Comparison of ENCODE assay signal across 19 cellular contexts in genomic region chr6:29554764-29555163, GRCh38. TPM values are rescaled to one million over a fixed set of nuclear protein-coding genes. Genes with fewer than 3 reads are reported as not detected.
A peak's percentile ranks its signal among the peaks of the same experiment; 100 is the strongest.
DNase-seq lines count a peak whose midpoint lies in the region; ATAC-seq and TF ChIP-seq lines count a peak whose summit lies in the region.
"Had no signal": no experiment of that assay in that cellular context is flagged by ENCODE, and none has a peak within 500 bp of the region (broad histone marks: within the 10 kb centered on the region; RNA-seq: fewer than 3 reads in every experiment).

No MANE protein-coding gene starts in this region.

- no peaks in the 10 kb centered on the region for H3K9me2 ChIP-seq in PC-9 (ENCODE audit: insufficient read depth)

- no peaks in the 10 kb centered on the region for H3K4me1 ChIP-seq in PC-9 (replicated peaks; ENCODE audit: insufficient read depth)
- H3K4me1 ChIP-seq: BLaER1 had no signal

- peaks cover 27% of the 10 kb centered on the region for H3K27me3 ChIP-seq in PC-9 (ENCODE audit: insufficient read depth, low read depth)
- H3K27me3 ChIP-seq: BLaER1 had no signal

- no peak overlapping the region for H3K27ac ChIP-seq in PC-9
- H3K27ac ChIP-seq: BLaER1, C4-2B had no signal

- no peaks in the 10 kb centered on the region for H3K9me3 Mint-ChIP-seq in stimulated activated naive CD8-positive, alpha-beta T cell treated with anti-CD3 and anti-CD28 coated beads, Interleukin-15, Interleukin-2, amounts not matched to agents 100 ng/mL and 50 ng/mL, for 24 hours
- H3K9me3 Mint-ChIP-seq in stimulated activated naive CD8-positive, alpha-beta T cell treated with anti-CD3 and anti-CD28 coated beads, Interleukin-15, amount 100 ng/mL, for 72 hours: peaks cover 0 to 3% of the 10 kb centered on the region in 2 donors
- H3K9me3 Mint-ChIP-seq in activated T-helper 17 cell treated with anti-CD3 and anti-CD28 coated beads, Interleukin-2, amount 50 U/mL, for 72 hours: no peaks in the 10 kb centered on the region
- H3K9me3 Mint-ChIP-seq: CD8-positive, alpha-beta T cell had no signal

- no peaks in the 10 kb centered on the region for H3K79me2 ChIP-seq in PC-9 (ENCODE audit: low read depth)

- CTCF ChIA-PET in PC-9 (lab: Charles Lee): no interaction called here

- H3K4me3 Mint-ChIP-seq in stimulated activated naive CD8-positive, alpha-beta T cell treated with anti-CD3 and anti-CD28 coated beads, Interleukin-15, Interleukin-2, amounts not matched to agents 100 ng/mL and 50 ng/mL, for 24 hours: no peak overlapping the region
- no peak overlapping the region for H3K4me3 Mint-ChIP-seq in stimulated activated naive CD8-positive, alpha-beta T cell treated with anti-CD3 and anti-CD28 coated beads, Interleukin-15, amount 100 ng/mL, for 72 hours
- peak overlapping the region; percentile 75 for H3K4me3 Mint-ChIP-seq in activated T-helper 17 cell treated with anti-CD3 and anti-CD28 coated beads, Interleukin-2, amount 50 U/mL, for 72 hours

- H3K9me3 ChIP-seq in PC-9 (ENCODE audit: insufficient read depth, low read depth): no peaks in the 10 kb centered on the region; the same call in 1 of the 2 replicates
- H3K9me3 ChIP-seq: Caco-2 had no signal

- H3K36me3 ChIP-seq in PC-9 (ENCODE audit: low read depth): no peaks in the 10 kb centered on the region
- H3K36me3 ChIP-seq: BLaER1 had no signal

- H3K27ac Mint-ChIP-seq in stimulated activated naive CD8-positive, alpha-beta T cell treated with anti-CD3 and anti-CD28 coated beads, Interleukin-15, Interleukin-2, amounts not matched to agents 100 ng/mL and 50 ng/mL, for 24 hours: peak overlapping the region; percentile 14
- no peak overlapping the region for H3K27ac Mint-ChIP-seq in stimulated activated naive CD8-positive, alpha-beta T cell treated with anti-CD3 and anti-CD28 coated beads, Interleukin-15, amount 100 ng/mL, for 72 hours
- H3K27ac Mint-ChIP-seq in activated T-helper 17 cell treated with anti-CD3 and anti-CD28 coated beads, Interleukin-2, amount 50 U/mL, for 72 hours: no peak overlapping the region
- H3K27ac Mint-ChIP-seq: B cell; CD4-positive, CD25-positive, alpha-beta regulatory T cell; CD8-positive, alpha-beta T cell had no signal

- no peaks in the 10 kb centered on the region for H3K36me3 Mint-ChIP-seq in stimulated activated naive CD8-positive, alpha-beta T cell treated with anti-CD3 and anti-CD28 coated beads, Interleukin-15, Interleukin-2, amounts not matched to agents 100 ng/mL and 50 ng/mL, for 24 hours (ENCODE audit: low read depth)
- H3K36me3 Mint-ChIP-seq in activated T-helper 17 cell treated with anti-CD3 and anti-CD28 coated beads, Interleukin-2, amount 50 U/mL, for 72 hours (ENCODE audit: low read depth): no peaks in the 10 kb centered on the region
- H3K36me3 Mint-ChIP-seq: CD8-positive, alpha-beta T cell had no signal

- H3K4me1 Mint-ChIP-seq in stimulated activated naive CD8-positive, alpha-beta T cell treated with anti-CD3 and anti-CD28 coated beads, Interleukin-15, Interleukin-2, amounts not matched to agents 100 ng/mL and 50 ng/mL, for 24 hours (ENCODE audit: low read depth): peaks cover 15% of the 10 kb centered on the region
- peaks cover 22% of the 10 kb centered on the region for H3K4me1 Mint-ChIP-seq in stimulated activated naive CD8-positive, alpha-beta T cell treated with anti-CD3 and anti-CD28 coated beads, Interleukin-15, amount 100 ng/mL, for 72 hours
- H3K4me1 Mint-ChIP-seq in activated T-helper 17 cell treated with anti-CD3 and anti-CD28 coated beads, Interleukin-2, amount 50 U/mL, for 72 hours: peaks cover 6% of the 10 kb centered on the region

- H3K4me3 ChIP-seq in epithelial cell of esophagus (ENCODE audit: low read length) (no peak overlapping the region), PC-9 (no peak overlapping the region)
- H3K4me3 ChIP-seq: BLaER1 had no signal

- no peaks in the 10 kb centered on the region for H3F3A ChIP-seq in PC-9 (ENCODE audit: insufficient read depth, low read depth)

- no peak for ATAC-seq in stimulated activated naive CD8-positive, alpha-beta T cell treated with anti-CD3 and anti-CD28 coated beads, Interleukin-15, amount 100 ng/mL, for 72 hours
- no peak for ATAC-seq in activated T-helper 17 cell treated with anti-CD3 and anti-CD28 coated beads, Interleukin-2, amount 50 U/mL, for 72 hours (replicated peaks)
- ATAC-seq in HG02885 (IDR thresholded peaks at IDR 0.05; ENCODE audit: poor library complexity, unreplicated experiment): no peak
- ATAC-seq: CD8-positive, alpha-beta T cell had no signal

- no peak for TF ChIP-seq CTCF in epithelial cell of esophagus (IDR thresholded peaks at IDR 0.05; ENCODE audit: insufficient read depth, low read depth, low read length, missing control alignments)
- TF ChIP-seq CTCF in PC-9 (conservative IDR thresholded peaks at IDR 0.05): no peak

- intact Hi-C loops in PC-9 (cut with micrococcal nuclease; ENCODE audit: unreplicated experiment): no loop called here

- H3K27me3 Mint-ChIP-seq in stimulated activated naive CD8-positive, alpha-beta T cell treated with anti-CD3 and anti-CD28 coated beads, Interleukin-15, Interleukin-2, amounts not matched to agents 100 ng/mL and 50 ng/mL, for 24 hours: peaks cover 78% of the 10 kb centered on the region
- H3K27me3 Mint-ChIP-seq in stimulated activated naive CD8-positive, alpha-beta T cell treated with anti-CD3 and anti-CD28 coated beads, Interleukin-15, amount 100 ng/mL, for 72 hours: peaks cover 58% of the 10 kb centered on the region
- H3K27me3 Mint-ChIP-seq in activated T-helper 17 cell treated with anti-CD3 and anti-CD28 coated beads, Interleukin-2, amount 50 U/mL, for 72 hours: peaks cover 35% of the 10 kb centered on the region

- H3K4me2 ChIP-seq in PC-9: no peak overlapping the region
- H3K4me2 ChIP-seq: BLaER1 had no signal

- no peaks in the 10 kb centered on the region for H4K20me1 ChIP-seq in PC-9 (ENCODE audit: insufficient read depth)
- H4K20me1 ChIP-seq: BLaER1 had no signal

- no TSS peak for BruUV-seq in PC-9 (replicated peaks; lab: Mats Ljungman, UMichigan)

- no peak overlapping the region for H2AFZ ChIP-seq in PC-9

- POLR2A ChIA-PET in PC-9 (lab: Charles Lee; ENCODE audit: unreplicated experiment): no interaction called here

- DNase-seq in stimulated activated naive CD8-positive, alpha-beta T cell treated with anti-CD3 and anti-CD28 coated beads, Interleukin-15, amount 100 ng/mL, for 72 hours: no peak
- DNase-seq in epithelial cell of esophagus (ENCODE audit: low read depth) (peak; percentile 16), PC-9 (no peak), cerebellar cortex (ENCODE audit: low spot score) (no peak)
- DNase-seq: Caco-2; CD4-positive, CD25-positive, alpha-beta regulatory T cell; CD8-positive, alpha-beta T cell; DMS153; DND-41; GOT3; H7; HCEC 1CT had no signal

RNA-seq across cellular contexts. Expression of gene UBD, which starts 4.8 kb away (rescaled TPM):
- 1 to 10 TPM in 1 of 2 donors, under 1 TPM in 1; 0.84 to 3.7 TPM for total RNA-seq in activated T-helper 17 cell treated with anti-CD3 and anti-CD28 coated beads, Interleukin-2, amount 50 U/mL, for 72 hours
- total RNA-seq in PC-9 (2021): not detected in 2 replicates
- total RNA-seq: A172; B cell; CD4-positive, CD25-positive, alpha-beta regulatory T cell; CD8-positive, alpha-beta T cell; H7 had no signal

RNA-seq across cellular contexts. Expression of gene OR2H2, which starts 30.2 kb away (rescaled TPM):
- not detected for total RNA-seq in activated T-helper 17 cell treated with anti-CD3 and anti-CD28 coated beads, Interleukin-2, amount 50 U/mL, for 72 hours
- total RNA-seq in PC-9 (2021): not detected in 2 replicates
- total RNA-seq: A172; B cell; Caco-2; CD4-positive, CD25-positive, alpha-beta regulatory T cell; CD8-positive, alpha-beta T cell; H7 had no signal
